Comparison of ENCODE assay signal across 9 cellular contexts in the genomic region with DNA sequence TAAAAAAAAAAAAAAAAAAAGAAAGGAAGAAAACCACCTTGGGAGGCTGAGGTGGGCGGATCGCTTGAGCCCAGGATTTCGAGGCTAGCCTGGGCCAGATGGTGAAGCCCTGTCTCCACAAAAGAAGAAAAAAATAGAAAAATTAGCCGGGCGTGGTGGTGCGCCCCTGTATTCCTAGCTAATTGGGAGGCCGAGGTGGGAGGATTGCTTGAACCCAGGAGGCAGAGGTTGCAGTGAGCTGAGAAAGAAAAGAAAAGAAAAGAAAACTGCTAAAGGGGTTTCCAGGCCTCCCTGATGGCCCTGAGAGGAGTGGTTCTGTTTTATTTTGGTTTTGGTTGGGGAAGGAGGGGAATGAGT. TPM values are rescaled to one million over a fixed set of nuclear protein-coding genes. Genes with fewer than 3 reads are reported as not detected.
A peak's percentile ranks its signal among the peaks of the same experiment; 100 is the strongest.
DNase-seq lines count a peak whose midpoint lies in the region; ATAC-seq and TF ChIP-seq lines count a peak whose summit lies in the region.
"Had no signal": no experiment of that assay in that cellular context is flagged by ENCODE, and none has a peak within 500 bp of the region (broad histone marks: within the 10 kb centered on the region; RNA-seq: fewer than 3 reads in every experiment).

No MANE protein-coding gene starts in this region.

- 0 out of 2 replicates have a peak overlapping the region, but pooled peaks have one; percentile 87 for H2AFZ ChIP-seq in GM23338

- peaks cover 26% of the 10 kb centered on the region for H3K36me3 Mint-ChIP-seq in GM23338 (ENCODE audit: low read depth)
- H3K36me3 Mint-ChIP-seq in T-cell, result peaks cover 8% of the 10 kb centered on the region

- TF ChIP-seq CTCF in GM23338 (conservative IDR thresholded peaks at IDR 0.05; ENCODE audit: low read depth in 2 of 2) (no peak), fibroblast of the aortic adventitia (IDR thresholded peaks at IDR 0.05; ENCODE audit: insufficient read depth, low read length) (no peak)

- H3K27me3 ChIP-seq in GM23338 (ENCODE audit: insufficient read depth), result no peaks in the 10 kb centered on the region
- H3K27me3 ChIP-seq in skeletal muscle satellite cell (ENCODE audit: control insufficient read depth, insufficient read depth, low read length), result no peaks in the 10 kb centered on the region
- H3K27me3 ChIP-seq: adrenal gland had no signal

- H3K4me1 Mint-ChIP-seq in GM23338 (peaks cover 10% of the 10 kb centered on the region; the same call in 2 of the 3 replicates), T-cell (peaks cover 38 to 54% (median 51%) of the 10 kb centered on the region in 3 donors)

- peaks cover 11% of the 10 kb centered on the region for H3K27me3 Mint-ChIP-seq in GM23338 (ENCODE audit: insufficient read depth, low read depth, poor library complexity)
- H3K27me3 Mint-ChIP-seq in T-cell, result no peaks in the 10 kb centered on the region

- no peaks in the 10 kb centered on the region for H3K36me3 ChIP-seq in GM23338 (ENCODE audit: insufficient read depth)
- peaks cover 14% of the 10 kb centered on the region for H3K36me3 ChIP-seq in skeletal muscle satellite cell (ENCODE audit: insufficient read depth, low read length)

- H3K4me2 ChIP-seq in GM23338, result peak overlapping the region; percentile 65
- peak overlapping the region; percentile 85 for H3K4me2 ChIP-seq in skeletal muscle satellite cell (ENCODE audit: low read length)

- H3K9me3 Mint-ChIP-seq in GM23338 (peaks cover 11% of the 10 kb centered on the region), T-cell (no peaks in the 10 kb centered on the region)

- ATAC-seq in GM23338 (no peak), T-cell (replicated peaks in 1 of 4) (no peak), left colon (no peak)

- H3K9me3 ChIP-seq in skeletal muscle satellite cell (replicated peaks; ENCODE audit: low read length), result no peaks in the 10 kb centered on the region
- H3K9me3 ChIP-seq: adrenal gland had no signal

- H3K4me3 ChIP-seq in GM23338, result peak overlapping the region; percentile 56
- H3K4me3 ChIP-seq in fibroblast of the aortic adventitia (ENCODE audit: low read depth, low read length), result peak overlapping the region; percentile 31
- peak overlapping the region; percentile 71 for H3K4me3 ChIP-seq in skeletal muscle satellite cell (ENCODE audit: low read length)

- POLR2A ChIA-PET in T-cell (lab: Charles Lee), result no interaction called here

- DNase-seq in GM23338 (ENCODE audit: low spot score) (no peak), T-cell (no peak), fibroblast of the aortic adventitia (ENCODE audit: low read depth) (no peak), SKM-1 treated with dmso at 0.1 percent for 144 hours (lab: John Stamatoyannopoulos, UW; ENCODE audit: unreplicated experiment) (no peak), NCI-H69 (lab: John Stamatoyannopoulos, UW) (no peak), GM19238 (ENCODE audit: insufficient read length, low spot score) (no peak), left colon (no peak)

- H3K9ac ChIP-seq in skeletal muscle satellite cell (ENCODE audit: low read depth, low read length), result peak overlapping the region; percentile 74

- peaks cover 52% of the 10 kb centered on the region for H3K79me2 ChIP-seq in GM23338 (replicated peaks; ENCODE audit: insufficient read depth)

- CTCF ChIA-PET in T-cell (lab: Charles Lee), result no interaction called here

- H3K4me1 ChIP-seq in GM23338 (ENCODE audit: insufficient read depth) (peaks cover 15% of the 10 kb centered on the region; the same call in 1 of the 2 replicates), skeletal muscle satellite cell (ENCODE audit: control insufficient read depth, insufficient read depth, low read length) (peaks cover 6% of the 10 kb centered on the region)

- H3K27ac Mint-ChIP-seq in GM23338 (no peak overlapping the region; the same call in 1 of the 2 replicates), T-cell (peak overlapping the region; percentile 62 to 74)

- no peaks in the 10 kb centered on the region for H3K9me2 ChIP-seq in GM23338 (ENCODE audit: insufficient read depth)

- H4K20me1 ChIP-seq in GM23338 (replicated peaks; ENCODE audit: insufficient read depth), result peaks cover 9% of the 10 kb centered on the region

- intact Hi-C loops in left colon (cut with DNase I, micrococcal nuclease), result no loop called here

- H3K4me3 Mint-ChIP-seq in GM23338 (peak overlapping the region; percentile 95), T-cell (peak overlapping the region; percentile 76 to 92 (median 87))

- no peak overlapping the region for H3K27ac ChIP-seq in GM23338 (ENCODE audit: low read depth)

- H3F3A ChIP-seq in GM23338 (replicated peaks; ENCODE audit: low read depth), result 0 out of 2 replicates have a peak, but pooled peaks cover 2% of the 10 kb centered on the region

TF ChIP-seq in GM23338, 12 proteins besides CTCF, POLR2A, EP300 and RAD21:
- no peak for TF ChIP-seq NANOG (IDR thresholded peaks at IDR 0.05; ENCODE audit: borderline replicate concordance)

RNA-seq across cellular contexts. Expression of a gene that starts 0.7 kb away (rescaled TPM):
- 17.4 and 18.9 TPM in 2 replicates for total RNA-seq in GM23338 (2014; rRNA removed; shearing (Covaris generic))
- polyA plus RNA-seq in GM23338 (2016; fragmentation: Nextera tagmentation; extraction: Ambion mirVana), result 1.5 and 3.3 TPM in 2 replicates
- total RNA-seq in T-cell (10 to 100 TPM in 3 of 5 donors, 1 to 10 TPM in 2; 6.0 to 13.9 (median 10.4) TPM), fibroblast of the aortic adventitia (ENCODE audit: low replicate concordance) (11.0 and 14.1 TPM in 2 replicates), left colon (1 to 10 TPM; 4.9 to 5.9 TPM)
- 10.1 and 13.3 TPM in 2 replicates for total RNA-seq in skeletal muscle satellite cell (2012; rRNA removed)

RNA-seq across cellular contexts. Expression of a gene that starts 1.4 kb away (rescaled TPM):
- 20.4 and 29.1 TPM in 2 replicates for total RNA-seq in GM23338 (2014; rRNA removed; shearing (Covaris generic))
- polyA plus RNA-seq in GM23338 (2016; fragmentation: Nextera tagmentation; extraction: Ambion mirVana), result 17.4 and 19.2 TPM in 2 replicates
- total RNA-seq in T-cell, result 100 to 1,000 TPM in 2 of 5 donors, 10 to 100 TPM in 3; 84.0 to 104 (median 99.3) TPM
- total RNA-seq in fibroblast of the aortic adventitia (ENCODE audit: low replicate concordance), result 17.3 and 30.6 TPM in 2 replicates
- total RNA-seq in skeletal muscle satellite cell (2012; rRNA removed), result 19.5 and 21.2 TPM in 2 replicates
- 10 to 100 TPM; 48.2 to 55.3 TPM for total RNA-seq in left colon
